In genomic region chrX:47390676-47391234, GRCh38 we compare ENCODE assay signal across 14 cellular contexts. TPM values are rescaled to one million over a fixed set of nuclear protein-coding genes. Genes with fewer than 3 reads are reported as not detected.
"Had no signal": no experiment of that assay in that cellular context is flagged by ENCODE, and none has a peak within 500 bp of the region (broad histone marks: within the 10 kb centered on the region; RNA-seq: fewer than 3 reads in every experiment).

No MANE protein-coding gene starts in this region.

- ATAC-seq: lower lobe of right lung; natural killer cell treated with Interleukin-12 subunit alpha and Interleukin-12 subunit beta and Interleukin-15 and Interleukin-18, amount 100 ng/mL, for 72 hours; stimulated activated memory B cell treated with anti-CD40 and anti-IgM and Interleukin-4, amounts not matched to agents 10 μg/mL and 1 μg/mL and 100 μg/mL, for 72 hours had no signal

- DNase-seq: activated CD4-positive, CD25-positive, alpha-beta regulatory T cell treated with anti-CD3 and anti-CD28 coated beads, Interleukin-2, amount 50 U/mL, for 72 hours; activated CD8-positive, alpha-beta memory T cell treated with anti-CD3 and anti-CD28 coated beads, Interleukin-2, amount 50 U/mL, for 4 hours; aorta; brain microvascular endothelial cell; erythroblast; lower lobe of right lung; sigmoid colon; stimulated activated CD4-positive, alpha-beta T cell treated with anti-CD3 and anti-CD28 coated beads, Interleukin-4, amount 100 ng/mL, for 4 hours; T-helper 2 cell had no signal

- H3K9me3 Mint-ChIP-seq: activated T-helper 2 cell treated with anti-CD3 and anti-CD28 coated beads, Interferon-gamma antibody, Interleukin-2, Interleukin-4, amounts not matched to agents 10 μg/mL and 5 μg/mL and 100 μg/mL, durations not matched to agents 14 hours and 24 hours and 36 hours; central memory CD8-positive, alpha-beta T cell; natural killer cell treated with Interleukin-12 subunit alpha and Interleukin-12 subunit beta and Interleukin-15 and Interleukin-18, amount 100 ng/mL, for 72 hours; stimulated activated memory B cell treated with anti-CD40 and anti-IgM and Interleukin-4, amounts not matched to agents 10 μg/mL and 1 μg/mL and 100 μg/mL, for 72 hours had no signal

- H3K4me3 Mint-ChIP-seq: central memory CD8-positive, alpha-beta T cell; natural killer cell treated with Interleukin-12 subunit alpha and Interleukin-12 subunit beta and Interleukin-15 and Interleukin-18, amount 100 ng/mL, for 72 hours; stimulated activated memory B cell treated with anti-CD40 and anti-IgM and Interleukin-4, amounts not matched to agents 10 μg/mL and 1 μg/mL and 100 μg/mL, for 72 hours had no signal

- H3K36me3 Mint-ChIP-seq: natural killer cell treated with Interleukin-12 subunit alpha and Interleukin-12 subunit beta and Interleukin-15 and Interleukin-18, amount 100 ng/mL, for 72 hours; stimulated activated memory B cell treated with anti-CD40 and anti-IgM and Interleukin-4, amounts not matched to agents 10 μg/mL and 1 μg/mL and 100 μg/mL, for 72 hours had no signal

- H3K27me3 Mint-ChIP-seq: central memory CD8-positive, alpha-beta T cell; stimulated activated memory B cell treated with anti-CD40 and anti-IgM and Interleukin-4, amounts not matched to agents 10 μg/mL and 1 μg/mL and 100 μg/mL, for 72 hours had no signal

- H3K27ac Mint-ChIP-seq: activated T-helper 2 cell treated with anti-CD3 and anti-CD28 coated beads, Interferon-gamma antibody, Interleukin-2, Interleukin-4, amounts not matched to agents 10 μg/mL and 5 μg/mL and 100 μg/mL, durations not matched to agents 14 hours and 24 hours and 36 hours; natural killer cell treated with Interleukin-12 subunit alpha and Interleukin-12 subunit beta and Interleukin-15 and Interleukin-18, amount 100 ng/mL, for 72 hours; stimulated activated memory B cell treated with anti-CD40 and anti-IgM and Interleukin-4, amounts not matched to agents 10 μg/mL and 1 μg/mL and 100 μg/mL, for 72 hours had no signal

RNA-seq across cellular contexts. Expression of gene ZNF157, which starts 20.4 kb away (rescaled TPM):
- total RNA-seq: mesenteric fat pad had no signal
